In genomic region chr1:55702064-55702463, GRCh38 we compare ENCODE assay signal across 9 cellular contexts.
DNase-seq lines count a peak whose midpoint lies in the region; ATAC-seq and TF ChIP-seq lines count a peak whose summit lies in the region.
"Had no signal": no experiment of that assay in that cellular context is flagged by ENCODE, and none has a peak within 500 bp of the region (broad histone marks: within the 10 kb centered on the region; RNA-seq: fewer than 3 reads in every experiment).

No MANE protein-coding gene starts in this region.

- H3K27me3 Mint-ChIP-seq in neural progenitor cell (ENCODE audit: insufficient read depth, low read depth), result peaks cover 2% of the 10 kb centered on the region

- ATAC-seq in HG02763 (IDR thresholded peaks at IDR 0.05; ENCODE audit: unreplicated experiment), result no peak

- no peaks in the 10 kb centered on the region for H3F3A ChIP-seq in neural progenitor cell (ENCODE audit: low read depth)

- DNase-seq in GM12864 (ENCODE audit: low read depth), result no peak
- DNase-seq in H7, result peak; percentile 51
- peak; percentile 47 for DNase-seq in NAMALWA (ENCODE audit: low spot score)
- peak; percentile 3 for DNase-seq in cerebellar cortex (ENCODE audit: low spot score)
- no peak for DNase-seq in neural progenitor cell (ENCODE audit: low spot score)
- no peak for DNase-seq in hepatic stellate cell (ENCODE audit: low spot score)
- no peak for DNase-seq in NCI-H1417 treated with DMSO at 0.1 percent for 48 hours (lab: John Stamatoyannopoulos, UW)

- H3K27me3 ChIP-seq in H7 (ENCODE audit: control insufficient read depth, insufficient read depth, low read length) (no peaks in the 10 kb centered on the region), neural progenitor cell (no peaks in the 10 kb centered on the region)
- H3K27me3 ChIP-seq: neutrophil had no signal

- H3K9ac ChIP-seq in neural progenitor cell, result no peak overlapping the region

- H4K20me1 ChIP-seq in neural progenitor cell (ENCODE audit: low read depth), result no peaks in the 10 kb centered on the region

- no peak overlapping the region for H3K4me2 ChIP-seq in neural progenitor cell

- H3K4me1 ChIP-seq in neural progenitor cell, result no peaks in the 10 kb centered on the region

- no peaks in the 10 kb centered on the region for H3K9me3 ChIP-seq in neural progenitor cell (ENCODE audit: low read depth)
- H3K9me3 ChIP-seq: neutrophil had no signal

- H3K27ac Mint-ChIP-seq in neural progenitor cell, result no peak overlapping the region

- no peaks in the 10 kb centered on the region for H3K36me3 Mint-ChIP-seq in neural progenitor cell

- H3K9me3 Mint-ChIP-seq in neural progenitor cell, result peaks cover 2% of the 10 kb centered on the region

- H3K79me2 ChIP-seq in neural progenitor cell (ENCODE audit: low read depth), result no peaks in the 10 kb centered on the region

- no peak overlapping the region for H3K27ac ChIP-seq in neural progenitor cell
- H3K27ac ChIP-seq: neutrophil had no signal

- H3K36me3 ChIP-seq in H7 (replicated peaks; ENCODE audit: control insufficient read depth, insufficient read depth, low read length) (no peaks in the 10 kb centered on the region), neural progenitor cell (no peaks in the 10 kb centered on the region)
- H3K36me3 ChIP-seq: neutrophil had no signal

- H3K4me1 Mint-ChIP-seq in neural progenitor cell, result no peaks in the 10 kb centered on the region

- H3K4me3 Mint-ChIP-seq in neural progenitor cell, result no peak overlapping the region

- H2AFZ ChIP-seq in neural progenitor cell (replicated peaks), result no peak overlapping the region

- H3K4me3 ChIP-seq in GM12864 (ENCODE audit: low read depth, low read length), result no peak overlapping the region
- H3K4me3 ChIP-seq in H7 (ENCODE audit: insufficient read depth, low read depth, low read length), result no peak overlapping the region
- H3K4me3 ChIP-seq in neural progenitor cell, result no peak overlapping the region

- TF ChIP-seq CTCF in GM12864 (IDR thresholded peaks at IDR 0.05; ENCODE audit: low read depth, low read length, missing control alignments) (peak; percentile 86), neural progenitor cell (IDR thresholded peaks at IDR 0.05) (peak; percentile 65)

Comparison
In these comparisons a context has a peak if more than half of its experiments do, and no peak if none do; other contexts are left out.
1. DNase-seq: peak in H7 (single experiment), NAMALWA (single experiment) and cerebellar cortex (single experiment); none in GM12864 (single experiment), neural progenitor cell (single experiment), hepatic stellate cell (single experiment) and NCI-H1417 treated with DMSO at 0.1 percent for 48 hours (single experiment).